In the genomic region with DNA sequence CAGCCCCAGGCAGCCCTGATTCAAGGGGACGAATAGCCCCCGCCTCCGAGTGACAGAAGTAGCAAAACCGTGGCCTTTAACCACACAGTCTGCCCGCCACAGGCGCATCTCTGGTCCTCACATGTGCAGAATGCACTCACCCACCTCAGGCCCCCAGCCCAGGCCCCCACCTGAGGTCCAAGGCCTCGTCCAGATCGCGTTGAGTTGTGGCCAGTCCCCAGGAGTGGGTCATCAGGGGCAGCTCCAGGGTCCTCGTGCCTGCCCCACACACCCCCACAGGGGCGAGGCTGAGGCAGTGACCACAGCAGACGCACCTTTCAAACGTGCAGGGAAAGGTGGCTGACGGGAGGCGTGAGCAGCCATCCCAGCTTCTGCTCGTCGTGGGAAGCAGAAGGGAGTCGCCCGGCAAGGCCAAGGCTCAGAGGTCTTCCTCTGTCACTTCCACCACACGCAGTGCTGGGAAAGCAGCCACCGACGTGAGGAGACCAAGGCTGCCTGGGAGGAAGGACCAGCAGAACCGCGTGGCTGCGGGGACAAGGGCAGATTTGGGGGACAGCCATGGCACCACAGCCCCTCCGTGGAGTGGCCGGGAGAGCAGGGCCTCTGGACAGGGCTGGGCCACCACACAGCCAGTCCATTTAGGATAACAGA, we compare ENCODE assay signal across 19 cellular contexts.
"Had no signal": no experiment of that assay in that cellular context is flagged by ENCODE, and none has a peak within 500 bp of the region (broad histone marks: within the 10 kb centered on the region; RNA-seq: fewer than 3 reads in every experiment).

No MANE protein-coding gene starts in this region.

- DNase-seq: activated CD4-positive, alpha-beta T cell treated with anti-CD3 and anti-CD28 coated beads for 1 hour; activated CD4-positive, alpha-beta T cell treated with anti-CD3 and anti-CD28 coated beads, Interleukin-2, amount 50 U/mL, for 4 hours; activated effector memory CD4-positive, alpha-beta T cell treated with anti-CD3 and anti-CD28 coated beads, Interleukin-2, amount 50 U/mL, for 16 hours; activated T-cell treated with anti-CD3 and anti-CD28 coated beads, Interleukin-2, amount 50 U/mL, for 72 hours; effector CD4-positive, alpha-beta T cell; heart right ventricle; mesendoderm; naive thymus-derived CD8-positive, alpha-beta T cell; stimulated activated CD4-positive, alpha-beta T cell treated with anti-CD3 and anti-CD28 coated beads, Interleukin-12 subunit alpha, Interleukin-12 subunit beta, amount 100 ng/mL, for 4 hours; stimulated activated CD4-positive, alpha-beta T cell treated with anti-CD3 and anti-CD28 coated beads, Interleukin-1b, Interleukin-23, amount 100 ng/mL, for 48 hours; stimulated activated CD8-positive, alpha-beta memory T cell treated with anti-CD3 and anti-CD28 coated beads, Interleukin-4, amount 100 ng/mL, for 48 hours; stimulated activated naive CD4-positive, alpha-beta T cell; T-helper 2 cell; uterus had no signal

- H3K27me3 ChIP-seq: breast epithelium, gastroesophageal sphincter, heart right ventricle, tibial nerve, uterus had no signal

- H3K4me3 ChIP-seq: breast epithelium, gastroesophageal sphincter, heart right ventricle, tibial nerve, uterus had no signal

- H3K4me1 Mint-ChIP-seq: activated naive CD4-positive, alpha-beta T cell treated with anti-CD3 and anti-CD28 coated beads, Interleukin-2, amount 50 U/mL, for 24 hours; naive thymus-derived CD8-positive, alpha-beta T cell had no signal

- H3K36me3 ChIP-seq: uterus had no signal

- H3K36me3 Mint-ChIP-seq: activated naive CD4-positive, alpha-beta T cell treated with anti-CD3 and anti-CD28 coated beads, Interleukin-2, amount 50 U/mL, for 24 hours; naive thymus-derived CD8-positive, alpha-beta T cell had no signal

- H3K27ac ChIP-seq: gastroesophageal sphincter, uterus, VCaP had no signal

- H3K9me3 Mint-ChIP-seq: activated naive CD4-positive, alpha-beta T cell treated with anti-CD3 and anti-CD28 coated beads, Interleukin-2, amount 50 U/mL, for 24 hours; activated T-cell treated with anti-CD3 and anti-CD28 coated beads, Interleukin-2, amount 50 U/mL, for 72 hours; naive thymus-derived CD8-positive, alpha-beta T cell had no signal

- ATAC-seq: activated T-cell treated with anti-CD3 and anti-CD28 coated beads, Interleukin-2, amount 50 U/mL, for 72 hours; gastroesophageal sphincter; naive thymus-derived CD8-positive, alpha-beta T cell had no signal

- H3K27ac Mint-ChIP-seq: activated naive CD4-positive, alpha-beta T cell treated with anti-CD3 and anti-CD28 coated beads, Interleukin-2, amount 50 U/mL, for 24 hours; activated T-cell treated with anti-CD3 and anti-CD28 coated beads, Interleukin-2, amount 50 U/mL, for 72 hours had no signal

- H3K27me3 Mint-ChIP-seq: activated naive CD4-positive, alpha-beta T cell treated with anti-CD3 and anti-CD28 coated beads, Interleukin-2, amount 50 U/mL, for 24 hours; naive thymus-derived CD8-positive, alpha-beta T cell had no signal

- H3K9me3 ChIP-seq: breast epithelium, gastroesophageal sphincter, heart right ventricle, tibial nerve, uterus had no signal

- H3K4me3 Mint-ChIP-seq: activated naive CD4-positive, alpha-beta T cell treated with anti-CD3 and anti-CD28 coated beads, Interleukin-2, amount 50 U/mL, for 24 hours; activated T-cell treated with anti-CD3 and anti-CD28 coated beads, Interleukin-2, amount 50 U/mL, for 72 hours; naive thymus-derived CD8-positive, alpha-beta T cell had no signal

- H3K4me1 ChIP-seq: breast epithelium, gastroesophageal sphincter, tibial nerve, uterus had no signal
